ENCODE assay signal across 1 cellular context in genomic region chr20:63697357-63697867, GRCh38.
TF ChIP-seq lines count a peak whose summit lies in the region.

No MANE protein-coding gene starts in this region.

TF ChIP-seq in WTC11, 78 proteins besides CTCF, POLR2A, EP300 and RAD21 (continued from another document):
- TF ChIP-seq AFF4 (CRISPR knock-in tag; IDR thresholded peaks at IDR 0.05; ENCODE audit: borderline replicate concordance) (no peak), ZNF532 (CRISPR knock-in tag; IDR thresholded peaks at IDR 0.05; ENCODE audit: borderline replicate concordance) (no peak), E2F1 (CRISPR knock-in tag; IDR thresholded peaks at IDR 0.05) (no peak), ZBTB43 (CRISPR knock-in tag; IDR thresholded peaks at IDR 0.05) (no peak), CBFB (CRISPR knock-in tag; IDR thresholded peaks at IDR 0.05; ENCODE audit: low read depth) (no peak), GABPB1 (CRISPR knock-in tag; IDR thresholded peaks at IDR 0.05) (no peak), ZNF671 (CRISPR knock-in tag; IDR thresholded peaks at IDR 0.05) (no peak), SMAD4 (CRISPR knock-in tag; IDR thresholded peaks at IDR 0.05) (no peak), CREB1 (CRISPR knock-in tag; IDR thresholded peaks at IDR 0.05) (peak; percentile 62; the same call in 1 of the 2 replicates), ZSCAN18 (CRISPR knock-in tag; IDR thresholded peaks at IDR 0.05) (no peak), TEAD4 (CRISPR knock-in tag; IDR thresholded peaks at IDR 0.05) (no peak), ZNF416 (CRISPR knock-in tag; IDR thresholded peaks at IDR 0.05) (no peak; the same call in 1 of the 2 replicates)
